In the genomic region with DNA sequence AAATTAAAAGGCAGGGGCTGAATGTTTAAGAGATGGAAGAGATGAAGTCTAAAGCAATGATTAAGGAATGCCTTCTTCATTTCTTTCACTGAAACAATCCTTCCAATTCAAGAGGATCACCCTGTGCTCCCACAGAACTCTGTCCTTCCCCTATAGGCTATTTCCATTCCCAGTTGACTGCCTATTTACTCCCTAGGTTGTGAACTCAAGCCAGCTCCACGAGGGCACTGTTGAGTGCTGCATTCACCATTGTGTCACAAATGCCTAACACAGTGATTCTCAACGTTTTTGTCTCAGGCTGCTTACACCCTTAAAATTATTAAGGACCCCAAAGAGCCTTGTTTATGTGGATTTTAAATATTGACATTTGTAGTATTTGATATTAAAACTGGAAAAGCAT, we compare ENCODE assay signal across 17 cellular contexts.
"Had no signal": no experiment of that assay in that cellular context is flagged by ENCODE, and none has a peak within 500 bp of the region (broad histone marks: within the 10 kb centered on the region; RNA-seq: fewer than 3 reads in every experiment).

No MANE protein-coding gene starts in this region.

- H3K9me3 ChIP-seq: esophagus squamous epithelium, gastroesophageal sphincter, mucosa of descending colon, right atrium auricular region, sigmoid colon, thoracic aorta had no signal

- H3K4me3 Mint-ChIP-seq: stimulated activated naive B cell treated with anti-CD40 and anti-IgM and Interleukin-4, amounts not matched to agents 10 μg/mL and 1 μg/mL and 100 μg/mL, for 72 hours; stimulated activated naive CD8-positive, alpha-beta T cell treated with anti-CD3 and anti-CD28 coated beads, Interleukin-15, amount 100 ng/mL, for 72 hours had no signal

- H3K27me3 Mint-ChIP-seq: stimulated activated naive B cell treated with anti-CD40 and anti-IgM and Interleukin-4, amounts not matched to agents 10 μg/mL and 1 μg/mL and 100 μg/mL, for 72 hours; stimulated activated naive CD8-positive, alpha-beta T cell treated with anti-CD3 and anti-CD28 coated beads, Interleukin-15, amount 100 ng/mL, for 72 hours had no signal

- DNase-seq: effector memory CD4-positive, alpha-beta T cell; esophagus squamous epithelium; foreskin fibroblast; left colon; mucosa of descending colon; naive thymus-derived CD8-positive, alpha-beta T cell; sigmoid colon; stimulated activated CD4-positive, alpha-beta T cell treated with anti-CD3 and anti-CD28 coated beads, Interleukin-2, amount 100 ng/mL, for 24 hours; stimulated activated CD4-positive, alpha-beta T cell treated with anti-CD3 and anti-CD28 coated beads, Interleukin-4, amount 100 ng/mL, for 4 hours; stimulated activated naive B cell treated with anti-CD40 and anti-IgM and Interleukin-4, amounts not matched to agents 10 μg/mL and 1 μg/mL and 100 μg/mL, for 72 hours; stimulated activated naive CD8-positive, alpha-beta T cell treated with anti-CD3 and anti-CD28 coated beads, Interleukin-15, amount 100 ng/mL, for 72 hours; trophoblast cell had no signal

- ATAC-seq: gastroesophageal sphincter; left colon; mucosa of descending colon; naive thymus-derived CD8-positive, alpha-beta T cell; stimulated activated naive B cell treated with anti-CD40 and anti-IgM and Interleukin-4, amounts not matched to agents 10 μg/mL and 1 μg/mL and 100 μg/mL, for 72 hours; stimulated activated naive CD8-positive, alpha-beta T cell treated with anti-CD3 and anti-CD28 coated beads, Interleukin-15, amount 100 ng/mL, for 72 hours had no signal

- H3K4me3 ChIP-seq: esophagus squamous epithelium, gastroesophageal sphincter, hepatocyte, mucosa of descending colon, right atrium auricular region, sigmoid colon, skin epidermis, thoracic aorta had no signal

- H2AFZ ChIP-seq: hepatocyte had no signal

- H3K9me3 Mint-ChIP-seq: naive thymus-derived CD8-positive, alpha-beta T cell; stimulated activated naive B cell treated with anti-CD40 and anti-IgM and Interleukin-4, amounts not matched to agents 10 μg/mL and 1 μg/mL and 100 μg/mL, for 72 hours; stimulated activated naive CD8-positive, alpha-beta T cell treated with anti-CD3 and anti-CD28 coated beads, Interleukin-15, amount 100 ng/mL, for 72 hours had no signal

- H3K27ac ChIP-seq: esophagus squamous epithelium, gastroesophageal sphincter, hepatocyte, right atrium auricular region, sigmoid colon, skin epidermis, thoracic aorta had no signal

- H3K79me2 ChIP-seq: hepatocyte had no signal

- H3K4me1 ChIP-seq: esophagus squamous epithelium, gastroesophageal sphincter, right atrium auricular region, sigmoid colon had no signal

- H3K27ac Mint-ChIP-seq: naive thymus-derived CD8-positive, alpha-beta T cell; stimulated activated naive B cell treated with anti-CD40 and anti-IgM and Interleukin-4, amounts not matched to agents 10 μg/mL and 1 μg/mL and 100 μg/mL, for 72 hours; stimulated activated naive CD8-positive, alpha-beta T cell treated with anti-CD3 and anti-CD28 coated beads, Interleukin-15, amount 100 ng/mL, for 72 hours had no signal

- H3K27me3 ChIP-seq: esophagus squamous epithelium, hepatocyte, right atrium auricular region, sigmoid colon had no signal

- H3K4me2 ChIP-seq: hepatocyte had no signal

- H3K36me3 Mint-ChIP-seq: naive thymus-derived CD8-positive, alpha-beta T cell; stimulated activated naive B cell treated with anti-CD40 and anti-IgM and Interleukin-4, amounts not matched to agents 10 μg/mL and 1 μg/mL and 100 μg/mL, for 72 hours had no signal

- H3K36me3 ChIP-seq: esophagus squamous epithelium, gastroesophageal sphincter, right atrium auricular region, sigmoid colon, thoracic aorta had no signal
